ENCODE assay signal across 1 cellular context in the genomic region with DNA sequence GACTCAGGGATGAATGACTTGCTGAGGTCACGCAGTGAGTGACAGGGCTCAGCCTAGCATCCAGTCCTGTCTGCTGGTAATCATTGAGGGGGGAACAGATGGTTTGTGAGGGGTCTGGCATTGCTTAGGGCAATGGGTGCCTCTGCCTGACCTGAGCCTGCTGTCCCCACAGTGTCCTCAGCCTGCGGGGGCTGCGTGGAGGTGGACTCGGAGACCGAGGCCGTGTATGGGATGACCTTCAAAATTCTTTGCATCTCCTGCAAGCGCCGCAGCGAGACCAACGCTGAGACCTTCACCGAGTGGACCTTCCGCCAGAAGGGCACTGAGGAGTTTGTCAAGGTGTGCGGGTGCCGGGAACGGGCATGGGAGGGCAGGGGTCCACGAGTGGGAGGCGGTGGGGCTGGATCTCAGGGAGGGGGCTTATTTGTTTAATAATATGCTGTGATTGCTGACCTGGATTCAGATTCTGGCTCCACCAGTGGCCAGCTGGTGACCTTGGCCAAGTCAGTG.
TF ChIP-seq lines count a peak whose summit lies in the region.

No MANE protein-coding gene starts in this region.

TF ChIP-seq in H1, 55 proteins besides CTCF, POLR2A, EP300 and RAD21:
- TF ChIP-seq BCL11A (IDR thresholded peaks at IDR 0.05; ENCODE audit: low read depth in 2 of 2, low read length in 2 of 2), result no peak
- no peak for TF ChIP-seq KDM4A (IDR thresholded peaks at IDR 0.05; ENCODE audit: low read depth, low read length, severe bottlenecking)
- no peak for TF ChIP-seq TCF12 (IDR thresholded peaks at IDR 0.05; ENCODE audit: low read depth, low read length)
- no peak for TF ChIP-seq ZNF274 (IDR thresholded peaks at IDR 0.05; ENCODE audit: borderline replicate concordance, extremely low read depth, low read length)
TF ChIP-seq in H1: peak in this region for 0.
